ENCODE assay signal across 38 cellular contexts in the genomic region with DNA sequence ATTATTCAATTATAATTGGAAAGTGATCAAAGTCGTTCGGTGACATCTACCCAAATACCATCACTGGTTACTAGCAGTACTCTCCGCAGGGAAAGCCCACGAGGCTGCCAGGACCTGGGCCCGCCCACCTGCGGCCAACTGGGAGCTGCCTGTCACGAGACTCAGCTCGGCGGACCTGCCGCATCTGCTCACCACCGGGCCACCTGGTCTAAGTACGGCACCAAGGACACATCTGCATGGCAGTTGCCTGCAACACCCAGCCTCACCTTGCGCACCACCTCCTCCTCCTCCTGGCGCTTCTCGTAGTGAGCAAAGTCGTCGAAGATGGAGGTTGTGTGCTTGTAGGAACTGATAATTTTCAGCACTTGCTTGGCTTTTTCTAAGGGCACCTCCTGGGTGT. TPM values are rescaled to one million over a fixed set of nuclear protein-coding genes. Genes with fewer than 3 reads are reported as not detected.
"Had no signal": no experiment of that assay in that cellular context is flagged by ENCODE, and none has a peak within 500 bp of the region (broad histone marks: within the 10 kb centered on the region; RNA-seq: fewer than 3 reads in every experiment).

No MANE protein-coding gene starts in this region.

- H3K4me3 ChIP-seq: Peyer's patch had no signal

- ATAC-seq: activated CD8-positive, alpha-beta T cell treated with anti-CD3 and anti-CD28 coated beads for 36 hours; activated T-cell treated with anti-CD3 and anti-CD28 coated beads, Interleukin-2, amount 50 U/mL, for 72 hours; activated T-helper 17 cell treated with anti-CD3 and anti-CD28 coated beads, Interleukin-2, amount 50 U/mL, for 72 hours; PC-3 had no signal

- H3K4me2 ChIP-seq: KMS-11 had no signal

- H3K9ac ChIP-seq: KMS-11 had no signal

- H3K27ac ChIP-seq: brain microvascular endothelial cell, KMS-11, Peyer's patch, WERI-Rb-1 had no signal

- H3K9me3 ChIP-seq: Peyer's patch had no signal

- DNase-seq: activated CD4-positive, alpha-beta T cell treated with anti-CD3 and anti-CD28 coated beads, Interleukin-2, amount 10 ng/mL, durations not matched to agents 24 days and 14 days; activated CD4-positive, alpha-beta T cell treated with anti-CD3 and anti-CD28 coated beads, Interleukin-2, amount 50 U/mL, for 4 hours; activated CD8-positive, alpha-beta T cell treated with anti-CD3 and anti-CD28 coated beads for 36 hours; activated effector memory CD4-positive, alpha-beta T cell treated with anti-CD3 and anti-CD28 coated beads, Interleukin-2, amount 50 U/mL, for 16 hours; activated naive CD4-positive, alpha-beta T cell; activated naive CD4-positive, alpha-beta T cell treated with anti-CD3 and anti-CD28 coated beads, Interleukin-2, amount 50 U/mL, for 16 hours; activated naive CD8-positive, alpha-beta T cell treated with anti-CD3 and anti-CD28 coated beads for 36 hours; activated T-cell treated with anti-CD3 and anti-CD28 coated beads, Interleukin-2, amount 50 U/mL, for 1 hour; activated T-cell treated with anti-CD3 and anti-CD28 coated beads, Interleukin-2, amount 50 U/mL, for 72 hours; amniotic stem cell; aorta; brain microvascular endothelial cell; central memory CD4-positive, alpha-beta T cell; MM.1S; MV-4-11; NCI-H1092; NCI-H1436 treated with DMSO at 0.1 percent for 48 hours; NCI-H187; NCI-H2029 treated with DMSO at 0.1 percent for 48 hours; NCI-H2107; NCI-H2171; NCI-H510A; NCI-H526; NCI-H748 treated with DMSO at 0.1 percent for 48 hours; NK-92 treated with Interleukin-12 subunit alpha and Interleukin-12 subunit beta, amount 100 ng/mL, for 24 hours; PC-3; Peyer's patch; Right ventricle myocardium superior; RPMI8226; SW 1271; T-helper 1 cell; T-helper 2 cell; T-helper 9 cell; WERI-Rb-1 had no signal

- H3K27me3 ChIP-seq: brain microvascular endothelial cell, Peyer's patch had no signal

RNA-seq across cellular contexts. Expression of gene BIRC7, which starts 33.7 kb away (rescaled TPM):
- total RNA-seq: activated CD4-positive, alpha-beta T cell treated with anti-CD3 and anti-CD28 coated beads, Interleukin-2, amount 10 ng/mL, durations not matched to agents 24 days and 14 days; activated CD8-positive, alpha-beta memory T cell treated with anti-CD3 and anti-CD28 coated beads for 36 hours; aorta; LHCN-M2; PC-3; Peyer's patch had no signal
- polyA plus RNA-seq: aorta had no signal

RNA-seq across cellular contexts. Expression of gene NKAIN4, which starts 52.2 kb away (rescaled TPM):
- total RNA-seq: activated CD4-positive, alpha-beta T cell treated with anti-CD3 and anti-CD28 coated beads, Interleukin-2, amount 10 ng/mL, durations not matched to agents 24 days and 14 days; activated CD8-positive, alpha-beta memory T cell treated with anti-CD3 and anti-CD28 coated beads for 36 hours; activated CD8-positive, alpha-beta T cell treated with anti-CD3 and anti-CD28 coated beads for 36 hours; activated naive CD8-positive, alpha-beta T cell treated with anti-CD3 and anti-CD28 coated beads for 36 hours; activated T-cell treated with anti-CD3 and anti-CD28 coated beads, Interleukin-2, amount 50 U/mL, for 72 hours; activated T-helper 17 cell treated with anti-CD3 and anti-CD28 coated beads, Interleukin-2, amount 50 U/mL, for 72 hours; aorta; LHCN-M2; PC-3; Peyer's patch; Right ventricle myocardium superior had no signal
- polyA plus RNA-seq: aorta had no signal
